11 cellular contexts compared by ENCODE assay signal in genomic region chr2:43331428-43331827, GRCh38.
DNase-seq lines count a peak whose midpoint lies in the region; ATAC-seq and TF ChIP-seq lines count a peak whose summit lies in the region.
"Had no signal": no experiment of that assay in that cellular context is flagged by ENCODE, and none has a peak within 500 bp of the region (broad histone marks: within the 10 kb centered on the region; RNA-seq: fewer than 3 reads in every experiment).

No MANE protein-coding gene starts in this region.

- H3K27ac Mint-ChIP-seq in natural killer cell, result no peak overlapping the region
- H3K27ac Mint-ChIP-seq in naive thymus-derived CD4-positive, alpha-beta T cell, result peak overlapping the region in 1 of 9 donors; percentile 1

- intact Hi-C loops in natural killer cell (cut with micrococcal nuclease), result no loop called here
- intact Hi-C loops in naive thymus-derived CD4-positive, alpha-beta T cell (cut with micrococcal nuclease), result no loop called here

- H3K4me3 Mint-ChIP-seq in natural killer cell, result no peak overlapping the region
- H3K4me3 Mint-ChIP-seq in naive thymus-derived CD4-positive, alpha-beta T cell, result no peak overlapping the region

- ATAC-seq in natural killer cell (no peak), HG03521 (IDR thresholded peaks at IDR 0.05; ENCODE audit: unreplicated experiment) (no peak)
- ATAC-seq in naive thymus-derived CD4-positive, alpha-beta T cell, result no peak
- ATAC-seq: esophagus mucosa had no signal

- DNase-seq in CMK (ENCODE audit: low read depth) (peak; percentile 63), SIG-M5 treated with dmso at 0.1 percent for 504 hours (lab: John Stamatoyannopoulos, UW; ENCODE audit: unreplicated experiment) (peak; percentile 77), fibroblast of the aortic adventitia (ENCODE audit: low read depth) (peak; percentile 85), pons (ENCODE audit: low spot score) (peak; percentile 83), NCI-H748 treated with DMSO at 0.1 percent for 48 hours (lab: John Stamatoyannopoulos, UW) (no peak), natural killer cell (no peak)
- DNase-seq in naive thymus-derived CD4-positive, alpha-beta T cell, result no peak
- DNase-seq: posterior cingulate gyrus, T-helper 1 cell had no signal

- no peaks in the 10 kb centered on the region for H3K9me3 ChIP-seq in naive thymus-derived CD4-positive, alpha-beta T cell (ENCODE audit: control insufficient read depth in 2 of 3, low read length in 3 of 3)

- H3K36me3 ChIP-seq in naive thymus-derived CD4-positive, alpha-beta T cell (ENCODE audit: control insufficient read depth in 2 of 3, insufficient read depth in 3 of 3, low read length in 3 of 3), result peaks cover 0 to 14% (median 0%) of the 10 kb centered on the region in 3 experiments

- POLR2A ChIA-PET in naive thymus-derived CD4-positive, alpha-beta T cell (lab: Charles Lee), result no interaction called here

- no peaks in the 10 kb centered on the region for H3K4me1 ChIP-seq in naive thymus-derived CD4-positive, alpha-beta T cell (ENCODE audit: control insufficient read depth in 2 of 2, insufficient read depth in 2 of 2, low read length in 2 of 2)

- no peak overlapping the region for H3K27ac ChIP-seq in naive thymus-derived CD4-positive, alpha-beta T cell (ENCODE audit: low read depth, low read length)

- H3K4me1 Mint-ChIP-seq in natural killer cell, result peaks cover 0 to 14% of the 10 kb centered on the region in 2 donors
- peaks cover 0 to 6% (median 0%) of the 10 kb centered on the region in 7 donors for H3K4me1 Mint-ChIP-seq in naive thymus-derived CD4-positive, alpha-beta T cell

- H3K4me3 ChIP-seq in fibroblast of the aortic adventitia (ENCODE audit: low read depth, low read length), result no peak overlapping the region
- H3K4me3 ChIP-seq in naive thymus-derived CD4-positive, alpha-beta T cell (ENCODE audit: low read length), result no peak overlapping the region

- no peaks in the 10 kb centered on the region for H3K27me3 ChIP-seq in naive thymus-derived CD4-positive, alpha-beta T cell (ENCODE audit: control insufficient read depth in 2 of 2, insufficient read depth in 2 of 2, low read length in 2 of 2)

- no peaks in the 10 kb centered on the region for H3K27me3 Mint-ChIP-seq in natural killer cell (ENCODE audit: low read depth in 2 of 2)
- no peaks in the 10 kb centered on the region for H3K27me3 Mint-ChIP-seq in naive thymus-derived CD4-positive, alpha-beta T cell

- no peaks in the 10 kb centered on the region for H3K36me3 Mint-ChIP-seq in natural killer cell
- peaks cover 0 to 61% (median 34%) of the 10 kb centered on the region in 5 donors for H3K36me3 Mint-ChIP-seq in naive thymus-derived CD4-positive, alpha-beta T cell

- TF ChIP-seq CTCF in fibroblast of the aortic adventitia (IDR thresholded peaks at IDR 0.05; ENCODE audit: insufficient read depth, low read length), result no peak
- TF ChIP-seq CTCF in natural killer cell (IDR thresholded peaks at IDR 0.05), result no peak

- CTCF ChIA-PET in naive thymus-derived CD4-positive, alpha-beta T cell (lab: Charles Lee), result no interaction called here

- H3K9me3 Mint-ChIP-seq in natural killer cell, result no peaks in the 10 kb centered on the region
- no peaks in the 10 kb centered on the region for H3K9me3 Mint-ChIP-seq in naive thymus-derived CD4-positive, alpha-beta T cell

Comparison
In these comparisons a context has a peak if more than half of its experiments do, and no peak if none do; other contexts are left out.
1. DNase-seq: peak in CMK (single experiment), SIG-M5 treated with dmso at 0.1 percent for 504 hours (single experiment), fibroblast of the aortic adventitia (single experiment) and pons (single experiment); none in NCI-H748 treated with DMSO at 0.1 percent for 48 hours (single experiment), natural killer cell (single experiment) and naive thymus-derived CD4-positive, alpha-beta T cell (0 of 9).